ENCODE assay signal across 8 cellular contexts in the genomic region with DNA sequence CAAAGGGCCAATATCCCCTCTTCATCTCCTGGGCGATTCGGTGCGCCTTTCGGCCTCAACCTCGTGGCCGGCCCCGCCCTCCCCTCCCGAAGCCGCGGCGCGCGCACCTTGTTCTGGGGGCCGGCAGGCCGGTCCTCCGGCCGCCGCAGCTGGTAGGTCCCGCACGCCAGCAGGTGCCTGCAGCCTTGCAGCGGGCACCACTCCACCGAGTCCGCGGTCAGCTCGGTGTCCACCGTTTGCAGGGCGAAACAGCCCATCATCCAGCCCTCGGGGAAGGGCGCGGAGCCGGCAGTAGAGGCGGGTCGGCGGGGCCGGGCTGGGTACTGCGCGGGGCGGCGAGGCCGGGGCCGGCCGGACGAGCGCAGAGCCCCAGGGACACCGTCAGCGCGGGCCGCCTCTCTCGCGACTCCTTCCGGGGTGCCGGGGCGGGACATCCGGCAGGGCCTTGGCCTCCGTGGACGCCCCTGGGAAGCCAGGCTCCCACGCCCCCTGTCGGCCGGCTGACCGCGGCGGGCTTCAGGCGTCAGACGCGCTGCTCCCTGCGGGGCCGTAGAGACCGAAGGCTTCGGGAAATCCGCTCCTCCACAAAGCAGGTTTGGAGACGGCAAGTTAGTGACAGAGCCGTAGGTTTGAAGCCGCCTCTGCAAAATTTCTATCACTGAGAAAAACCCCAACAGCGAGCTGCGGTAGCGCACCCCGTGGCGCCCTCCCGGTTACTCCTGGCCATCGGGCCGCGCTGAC.
A peak's percentile ranks its signal among the peaks of the same experiment; 100 is the strongest.
DNase-seq lines count a peak whose midpoint lies in the region; ATAC-seq and TF ChIP-seq lines count a peak whose summit lies in the region.

A gene (minus strand): TSS at position 408 of the 741 bp plus-strand sequence. CDS start 148 bp downstream, at position 260.

- DNase-seq in Ammon's horn (ENCODE audit: low spot score) (peak; percentile 95), NCI-H446 treated with DMSO at 0.1 percent for 48 hours (lab: John Stamatoyannopoulos, UW) (peak; percentile 40), choroid plexus epithelial cell (ENCODE audit: low read depth) (peak; percentile 93), kidney tubule cell (ENCODE audit: low spot score) (peak; percentile 92)
- DNase-seq in activated CD4-positive, alpha-beta T cell treated with anti-CD3 and anti-CD28 coated beads for 24 hours (ENCODE audit: low read depth in 2 of 2) = peak; percentile 94 to 95
- DNase-seq in stimulated activated CD4-positive, alpha-beta T cell treated with anti-CD3 and anti-CD28 coated beads, Interleukin-1b, Interleukin-23, amount 100 ng/mL, for 24 hours (ENCODE audit: low read depth in 4 of 4, low spot score in 1 of 4) = peak; percentile 95 to 98 (median 97)

- H3K4me3 ChIP-seq in choroid plexus epithelial cell (ENCODE audit: low read depth, low read length) = peak within 1 kb of the TSS; percentile 93

- peak; percentile 73 for TF ChIP-seq CTCF in choroid plexus epithelial cell (conservative IDR thresholded peaks at IDR 0.05; ENCODE audit: low read depth, low read length)

- ATAC-seq in GM19035 (IDR thresholded peaks at IDR 0.05; ENCODE audit: unreplicated experiment) (peak; percentile 91), HG03354 (IDR thresholded peaks at IDR 0.05; ENCODE audit: poor library complexity, severe bottlenecking, unreplicated experiment) (peak; percentile 92)

Comparison
In these comparisons a context has a peak if more than half of its experiments do, and no peak if none do; other contexts are left out.
1. Peak in every context shown above with its lines: DNase-seq, ATAC-seq and H3K4me3 ChIP-seq.
2. DNase-seq: peak in every context shown above with its lines; median percentile 97 in stimulated activated CD4-positive, alpha-beta T cell treated with anti-CD3 and anti-CD28 coated beads, Interleukin-1b, Interleukin-23, amount 100 ng/mL, for 24 hours; 95 in Ammon's horn; 94 in activated CD4-positive, alpha-beta T cell treated with anti-CD3 and anti-CD28 coated beads for 24 hours; 93 in choroid plexus epithelial cell; 92 in kidney tubule cell; 40 in NCI-H446 treated with DMSO at 0.1 percent for 48 hours.